In genomic region chr7:12401538-12402364, GRCh38 we compare ENCODE assay signal across 1 cellular context.
TF ChIP-seq lines count a peak whose summit lies in the region.

No MANE protein-coding gene starts in this region.

TF ChIP-seq in K562, 482 proteins besides CTCF, POLR2A, EP300 and RAD21:
- TF ChIP-seq THAP7 (CRISPR knock-in tag; IDR thresholded peaks at IDR 0.05) (no peak), HDAC3 (IDR thresholded peaks at IDR 0.05; ENCODE audit: borderline replicate concordance, partially characterized antibody) (peak; percentile 20), MYC (IDR thresholded peaks at IDR 0.05; ENCODE audit: low read depth, low read length) (0 out of 2 replicates have a peak, but pooled peaks have one; percentile 35), MYC (CRISPR knock-in tag; IDR thresholded peaks at IDR 0.05; ENCODE audit: borderline replicate concordance, low read depth) (no peak), HOMEZ (CRISPR knock-in tag; IDR thresholded peaks at IDR 0.05) (no peak), RBFOX2 (IDR thresholded peaks at IDR 0.05; ENCODE audit: low read depth, low read length) (peak; percentile 32; the same call in 1 of the 2 replicates), NR2C2 (CRISPR knock-in tag; IDR thresholded peaks at IDR 0.05) (no peak), NR2C2 (tag; IDR thresholded peaks at IDR 0.05) (peak; percentile 83), SMARCE1 (IDR thresholded peaks at IDR 0.05) (0 out of 2 replicates have a peak, but pooled peaks have one; percentile 31), CHD1 (IDR thresholded peaks at IDR 0.05; ENCODE audit: low read length) (peak; percentile 59), KAT7 (CRISPR knock-in tag; IDR thresholded peaks at IDR 0.05; ENCODE audit: borderline replicate concordance) (peak; percentile 52; the same call in 1 of the 2 replicates), DPF2 (IDR thresholded peaks at IDR 0.05) (peak; percentile 34; the same call in 1 of the 2 replicates), NR2C1 (IDR thresholded peaks at IDR 0.05) (0 out of 2 replicates have a peak, but pooled peaks have one; percentile 35), NR2C1 (tag; IDR thresholded peaks at IDR 0.05) (no peak), KLF6 (CRISPR knock-in tag; IDR thresholded peaks at IDR 0.05; ENCODE audit: borderline replicate concordance) (no peak), HDAC2 (IDR thresholded peaks at IDR 0.05) (no peak), KDM1A (IDR thresholded peaks at IDR 0.05) (peak in 1 of 2 experiments; percentile 76; a peak in 2 of 4 replicates), MEIS2 (IDR thresholded peaks at IDR 0.05; ENCODE audit: partially characterized antibody) (peak; percentile 33), TBL1XR1 (IDR thresholded peaks at IDR 0.05; ENCODE audit: low read length in 2 of 2) (peak in 1 of 2 experiments; percentile 25; a peak in 1 of 4 replicates)
- TF ChIP-seq, protein P1, sequence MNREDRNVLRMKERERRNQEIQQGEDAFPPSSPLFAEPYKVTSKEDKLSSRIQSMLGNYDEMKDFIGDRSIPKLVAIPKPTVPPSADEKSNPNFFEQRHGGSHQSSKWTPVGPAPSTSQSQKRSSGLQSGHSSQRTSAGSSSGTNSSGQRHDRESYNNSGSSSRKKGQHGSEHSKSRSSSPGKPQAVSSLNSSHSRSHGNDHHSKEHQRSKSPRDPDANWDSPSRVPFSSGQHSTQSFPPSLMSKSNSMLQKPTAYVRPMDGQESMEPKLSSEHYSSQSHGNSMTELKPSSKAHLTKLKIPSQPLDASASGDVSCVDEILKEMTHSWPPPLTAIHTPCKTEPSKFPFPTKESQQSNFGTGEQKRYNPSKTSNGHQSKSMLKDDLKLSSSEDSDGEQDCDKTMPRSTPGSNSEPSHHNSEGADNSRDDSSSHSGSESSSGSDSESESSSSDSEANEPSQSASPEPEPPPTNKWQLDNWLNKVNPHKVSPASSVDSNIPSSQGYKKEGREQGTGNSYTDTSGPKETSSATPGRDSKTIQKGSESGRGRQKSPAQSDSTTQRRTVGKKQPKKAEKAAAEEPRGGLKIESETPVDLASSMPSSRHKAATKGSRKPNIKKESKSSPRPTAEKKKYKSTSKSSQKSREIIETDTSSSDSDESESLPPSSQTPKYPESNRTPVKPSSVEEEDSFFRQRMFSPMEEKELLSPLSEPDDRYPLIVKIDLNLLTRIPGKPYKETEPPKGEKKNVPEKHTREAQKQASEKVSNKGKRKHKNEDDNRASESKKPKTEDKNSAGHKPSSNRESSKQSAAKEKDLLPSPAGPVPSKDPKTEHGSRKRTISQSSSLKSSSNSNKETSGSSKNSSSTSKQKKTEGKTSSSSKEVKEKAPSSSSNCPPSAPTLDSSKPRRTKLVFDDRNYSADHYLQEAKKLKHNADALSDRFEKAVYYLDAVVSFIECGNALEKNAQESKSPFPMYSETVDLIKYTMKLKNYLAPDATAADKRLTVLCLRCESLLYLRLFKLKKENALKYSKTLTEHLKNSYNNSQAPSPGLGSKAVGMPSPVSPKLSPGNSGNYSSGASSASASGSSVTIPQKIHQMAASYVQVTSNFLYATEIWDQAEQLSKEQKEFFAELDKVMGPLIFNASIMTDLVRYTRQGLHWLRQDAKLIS (CRISPR knock-in tag; IDR thresholded peaks at IDR 0.05): peak; percentile 9; the same call in 1 of the 2 replicates
- TF ChIP-seq, protein P2, sequence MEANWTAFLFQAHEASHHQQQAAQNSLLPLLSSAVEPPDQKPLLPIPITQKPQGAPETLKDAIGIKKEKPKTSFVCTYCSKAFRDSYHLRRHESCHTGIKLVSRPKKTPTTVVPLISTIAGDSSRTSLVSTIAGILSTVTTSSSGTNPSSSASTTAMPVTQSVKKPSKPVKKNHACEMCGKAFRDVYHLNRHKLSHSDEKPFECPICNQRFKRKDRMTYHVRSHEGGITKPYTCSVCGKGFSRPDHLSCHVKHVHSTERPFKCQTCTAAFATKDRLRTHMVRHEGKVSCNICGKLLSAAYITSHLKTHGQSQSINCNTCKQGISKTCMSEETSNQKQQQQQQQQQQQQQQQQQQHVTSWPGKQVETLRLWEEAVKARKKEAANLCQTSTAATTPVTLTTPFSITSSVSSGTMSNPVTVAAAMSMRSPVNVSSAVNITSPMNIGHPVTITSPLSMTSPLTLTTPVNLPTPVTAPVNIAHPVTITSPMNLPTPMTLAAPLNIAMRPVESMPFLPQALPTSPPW (CRISPR knock-in tag; IDR thresholded peaks at IDR 0.05): peak; percentile 43; the same call in 1 of the 2 replicates
- TF ChIP-seq, protein P3, sequence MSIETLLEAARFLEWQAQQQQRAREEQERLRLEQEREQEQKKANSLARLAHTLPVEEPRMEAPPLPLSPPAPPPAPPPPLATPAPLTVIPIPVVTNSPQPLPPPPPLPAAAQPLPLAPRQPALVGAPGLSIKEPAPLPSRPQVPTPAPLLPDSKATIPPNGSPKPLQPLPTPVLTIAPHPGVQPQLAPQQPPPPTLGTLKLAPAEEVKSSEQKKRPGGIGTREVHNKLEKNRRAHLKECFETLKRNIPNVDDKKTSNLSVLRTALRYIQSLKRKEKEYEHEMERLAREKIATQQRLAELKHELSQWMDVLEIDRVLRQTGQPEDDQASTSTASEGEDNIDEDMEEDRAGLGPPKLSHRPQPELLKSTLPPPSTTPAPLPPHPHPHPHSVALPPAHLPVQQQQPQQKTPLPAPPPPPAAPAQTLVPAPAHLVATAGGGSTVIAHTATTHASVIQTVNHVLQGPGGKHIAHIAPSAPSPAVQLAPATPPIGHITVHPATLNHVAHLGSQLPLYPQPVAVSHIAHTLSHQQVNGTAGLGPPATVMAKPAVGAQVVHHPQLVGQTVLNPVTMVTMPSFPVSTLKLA (conservative IDR thresholded peaks at IDR 0.05): peak in 1 of 2 experiments; percentile 38; a peak in 2 of 4 replicates
- TF ChIP-seq, protein P4, sequence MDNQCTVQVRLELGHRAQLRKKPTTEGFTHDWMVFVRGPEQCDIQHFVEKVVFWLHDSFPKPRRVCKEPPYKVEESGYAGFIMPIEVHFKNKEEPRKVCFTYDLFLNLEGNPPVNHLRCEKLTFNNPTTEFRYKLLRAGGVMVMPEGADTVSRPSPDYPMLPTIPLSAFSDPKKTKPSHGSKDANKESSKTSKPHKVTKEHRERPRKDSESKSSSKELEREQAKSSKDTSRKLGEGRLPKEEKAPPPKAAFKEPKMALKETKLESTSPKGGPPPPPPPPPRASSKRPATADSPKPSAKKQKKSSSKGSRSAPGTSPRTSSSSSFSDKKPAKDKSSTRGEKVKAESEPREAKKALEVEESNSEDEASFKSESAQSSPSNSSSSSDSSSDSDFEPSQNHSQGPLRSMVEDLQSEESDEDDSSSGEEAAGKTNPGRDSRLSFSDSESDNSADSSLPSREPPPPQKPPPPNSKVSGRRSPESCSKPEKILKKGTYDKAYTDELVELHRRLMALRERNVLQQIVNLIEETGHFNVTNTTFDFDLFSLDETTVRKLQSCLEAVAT (IDR thresholded peaks at IDR 0.05): peak; percentile 46 to 70; a peak in 3 of 4 replicates
- TF ChIP-seq, protein P5, sequence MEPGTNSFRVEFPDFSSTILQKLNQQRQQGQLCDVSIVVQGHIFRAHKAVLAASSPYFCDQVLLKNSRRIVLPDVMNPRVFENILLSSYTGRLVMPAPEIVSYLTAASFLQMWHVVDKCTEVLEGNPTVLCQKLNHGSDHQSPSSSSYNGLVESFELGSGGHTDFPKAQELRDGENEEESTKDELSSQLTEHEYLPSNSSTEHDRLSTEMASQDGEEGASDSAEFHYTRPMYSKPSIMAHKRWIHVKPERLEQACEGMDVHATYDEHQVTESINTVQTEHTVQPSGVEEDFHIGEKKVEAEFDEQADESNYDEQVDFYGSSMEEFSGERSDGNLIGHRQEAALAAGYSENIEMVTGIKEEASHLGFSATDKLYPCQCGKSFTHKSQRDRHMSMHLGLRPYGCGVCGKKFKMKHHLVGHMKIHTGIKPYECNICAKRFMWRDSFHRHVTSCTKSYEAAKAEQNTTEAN (CRISPR knock-in tag; IDR thresholded peaks at IDR 0.05): no peak
TF ChIP-seq in K562: peak in this region for 16.
